ENCODE assay signal across 9 cellular contexts in the genomic region with DNA sequence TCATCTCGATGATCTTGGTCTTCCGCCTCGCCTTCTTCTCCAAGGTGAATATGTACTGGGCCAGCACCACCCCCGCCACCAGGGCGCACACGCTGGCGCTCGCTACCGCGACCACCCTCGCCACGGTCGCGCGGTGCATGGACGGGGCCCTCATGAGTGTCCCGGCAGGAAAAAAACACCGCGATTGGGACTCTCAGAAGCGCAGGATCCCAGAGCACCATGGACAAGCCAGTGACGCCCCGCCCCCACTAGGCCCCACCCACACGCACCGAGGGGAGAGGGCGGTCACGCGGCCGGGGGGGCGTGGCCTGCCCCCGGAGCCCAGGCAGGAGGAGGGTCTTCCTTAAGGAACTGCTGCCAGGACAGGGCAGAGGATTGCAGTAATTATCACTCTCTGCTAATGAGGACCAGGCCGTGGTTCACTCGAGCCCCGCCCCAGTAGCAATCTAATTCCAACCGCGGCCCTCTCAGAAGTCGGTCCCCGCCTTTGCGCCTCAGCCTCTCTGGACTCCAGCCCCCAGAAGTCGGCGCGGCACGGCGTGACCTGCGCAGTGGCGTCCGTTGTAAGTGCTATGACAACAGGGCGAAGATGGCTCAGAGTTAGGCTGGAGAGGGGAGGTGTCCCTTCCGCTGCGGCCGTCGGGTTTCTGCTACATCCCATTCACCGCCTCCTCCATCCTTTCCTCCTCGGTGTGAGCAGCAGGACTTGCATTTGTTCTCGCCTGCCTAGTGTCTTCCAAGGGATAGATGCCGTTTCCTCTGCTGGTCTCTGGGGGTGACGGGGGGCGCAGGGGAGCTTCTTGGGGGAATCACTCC.
A peak's percentile ranks its signal among the peaks of the same experiment; 100 is the strongest.
DNase-seq lines count a peak whose midpoint lies in the region; ATAC-seq and FAIRE-seq lines count a peak whose summit lies in the region.
"Had no signal": no experiment of that assay in that cellular context is flagged by ENCODE, and none has a peak within 500 bp of the region (broad histone marks: within the 10 kb centered on the region; RNA-seq: fewer than 3 reads in every experiment).

A gene (plus strand): TSS at position 575 of the 816 bp plus-strand sequence. CDS start 16,689 bp downstream, outside the sequence.

- FAIRE-seq in islet of Langerhans (lab: Jason Lieb, UNC), result peak; percentile 73
- FAIRE-seq: colon had no signal

- ATAC-seq in GM19035 (IDR thresholded peaks at IDR 0.05; ENCODE audit: unreplicated experiment) (peak; percentile 100), HG03342 (IDR thresholded peaks at IDR 0.05; ENCODE audit: unreplicated experiment) (peak; percentile 100)

- DNase-seq in AML-193 (lab: John Stamatoyannopoulos, UW) (peak; percentile 94 to 96), NCI-H345 treated with DMSO at 0.1 percent for 48 hours (lab: John Stamatoyannopoulos, UW; ENCODE audit: unreplicated experiment) (peak; percentile 95), cerebellar cortex (ENCODE audit: low spot score) (peak; percentile 96)
- DNase-seq in activated CD4-positive, CD25-positive, alpha-beta regulatory T cell treated with anti-CD3 and anti-CD28 coated beads, Interleukin-2, amount 50 U/mL, for 16 hours (ENCODE audit: low read depth, low spot score), result peak; percentile 82
- DNase-seq in stimulated activated CD4-positive, alpha-beta T cell treated with anti-CD3 and anti-CD28 coated beads, Interleukin-12 subunit alpha, Interleukin-12 subunit beta, amount 100 ng/mL, for 24 hours (ENCODE audit: low read depth in 2 of 2), result peak; percentile 82 to 91

Comparison
In these comparisons a context has a peak if more than half of its experiments do, and no peak if none do; other contexts are left out.
1. Peak in every context shown above with its lines: DNase-seq and ATAC-seq.